Comparison of ENCODE assay signal across 18 cellular contexts in genomic region chr1:118317836-118318614, GRCh38.
DNase-seq lines count a peak whose midpoint lies in the region; ATAC-seq and TF ChIP-seq lines count a peak whose summit lies in the region.
"Had no signal": no experiment of that assay in that cellular context is flagged by ENCODE, and none has a peak within 500 bp of the region (broad histone marks: within the 10 kb centered on the region; RNA-seq: fewer than 3 reads in every experiment).

No MANE protein-coding gene starts in this region.

- CTCF ChIA-PET in HEK293T (lab: Yijun Ruan, JAX) = no interaction called here

- no peaks in the 10 kb centered on the region for H3K36me3 ChIP-seq in GM23338 (ENCODE audit: insufficient read depth)
- H3K36me3 ChIP-seq: ascending aorta, esophagus squamous epithelium, stomach, transverse colon had no signal

- H3K4me3 ChIP-seq in GM23338 = no peak overlapping the region
- H3K4me3 ChIP-seq: ascending aorta, esophagus squamous epithelium, psoas muscle, stomach, transverse colon had no signal

- ATAC-seq in GM23338 = peak; percentile 62
- ATAC-seq: activated naive CD4-positive, alpha-beta T cell treated with anti-CD3 and anti-CD28 coated beads, Interleukin-2, amount 50 U/mL, for 72 hours; effector memory CD8-positive, alpha-beta T cell had no signal

- peaks cover 5% of the 10 kb centered on the region; the same call in 2 of the 3 replicates for H3K9me3 Mint-ChIP-seq in GM23338

- no peaks in the 10 kb centered on the region for H3K27me3 ChIP-seq in GM23338 (ENCODE audit: insufficient read depth)
- H3K27me3 ChIP-seq: ascending aorta, esophagus squamous epithelium, stomach, transverse colon had no signal

- no peak overlapping the region for H3K4me2 ChIP-seq in GM23338

- H3K9me2 ChIP-seq in GM23338 (ENCODE audit: insufficient read depth) = no peaks in the 10 kb centered on the region

- POLR2A ChIA-PET in HEK293T (lab: Yijun Ruan, JAX) = no interaction called here

- H4K20me1 ChIP-seq in GM23338 (replicated peaks; ENCODE audit: insufficient read depth) = no peaks in the 10 kb centered on the region

- H3K36me3 Mint-ChIP-seq in GM23338 (ENCODE audit: low read depth) = no peaks in the 10 kb centered on the region
- H3K36me3 Mint-ChIP-seq: activated naive CD4-positive, alpha-beta T cell treated with anti-CD3 and anti-CD28 coated beads, Interleukin-2, amount 50 U/mL, for 72 hours had no signal

- no peak overlapping the region for H3K27ac ChIP-seq in GM23338 (ENCODE audit: low read depth)
- H3K27ac ChIP-seq: ascending aorta, esophagus squamous epithelium, psoas muscle, stomach, transverse colon had no signal

- H3K4me3 Mint-ChIP-seq in GM23338 = no peak overlapping the region
- H3K4me3 Mint-ChIP-seq: effector memory CD8-positive, alpha-beta T cell had no signal

- H3K4me1 ChIP-seq in GM23338 (ENCODE audit: insufficient read depth) = no peaks in the 10 kb centered on the region
- H3K4me1 ChIP-seq: ascending aorta, psoas muscle, stomach, transverse colon had no signal

- no peak overlapping the region for H2AFZ ChIP-seq in GM23338

- TF ChIP-seq CTCF in GM23338 (conservative IDR thresholded peaks at IDR 0.05; ENCODE audit: low read depth in 2 of 2) = 0 out of 4 replicates have a peak, but pooled peaks of 1 of the 2 experiments have one; percentile 21

- H3F3A ChIP-seq in GM23338 (replicated peaks; ENCODE audit: low read depth) = no peaks in the 10 kb centered on the region

- H3K27me3 Mint-ChIP-seq in GM23338 (ENCODE audit: insufficient read depth, low read depth, poor library complexity) = peaks cover 4% of the 10 kb centered on the region
- H3K27me3 Mint-ChIP-seq: effector memory CD8-positive, alpha-beta T cell had no signal

- H3K4me1 Mint-ChIP-seq in GM23338 = no peaks in the 10 kb centered on the region

- DNase-seq in COR-L47 (lab: John Stamatoyannopoulos, UW) (peak; percentile 20), GM23338 (ENCODE audit: low spot score) (peak; percentile 42), SK-N-DZ (ENCODE audit: low spot score) (peak; percentile 2), left kidney (ENCODE audit: low read depth, low spot score) (peak; percentile 32), dermis blood vessel endothelial cell (no peak), HEK293T (ENCODE audit: extremely low spot score) (no peak), NCI-H2081 (lab: John Stamatoyannopoulos, UW) (no peak)
- DNase-seq: activated CD4-positive, alpha-beta T cell treated with anti-CD3 and anti-CD28 coated beads for 1 hour; activated T-cell treated with anti-CD3 and anti-CD28 coated beads, Interleukin-2, amount 50 U/mL, for 48 hours; effector memory CD8-positive, alpha-beta T cell; esophagus squamous epithelium; NCI-H1417; NCI-H510A; psoas muscle; stomach; transverse colon had no signal

- H3K27ac Mint-ChIP-seq in GM23338 = no peak overlapping the region
- H3K27ac Mint-ChIP-seq: activated naive CD4-positive, alpha-beta T cell treated with anti-CD3 and anti-CD28 coated beads, Interleukin-2, amount 50 U/mL, for 72 hours; effector memory CD8-positive, alpha-beta T cell had no signal

- no peaks in the 10 kb centered on the region for H3K79me2 ChIP-seq in GM23338 (replicated peaks; ENCODE audit: insufficient read depth)

TF ChIP-seq in GM23338, 12 proteins besides CTCF, POLR2A, EP300 and RAD21:
- TF ChIP-seq ZNF114 (CRISPR knock-in tag; IDR thresholded peaks at IDR 0.05) = no peak
- TF ChIP-seq POLR2AphosphoS5 (IDR thresholded peaks at IDR 0.05; ENCODE audit: low read depth) = no peak
- TF ChIP-seq CREB1 (CRISPR knock-in tag; IDR thresholded peaks at IDR 0.05; ENCODE audit: low read depth) = no peak
- no peak for TF ChIP-seq ETS1 (IDR thresholded peaks at IDR 0.05)

TF ChIP-seq in HEK293T, 16 proteins besides CTCF, POLR2A, EP300 and RAD21:
- TF ChIP-seq TARDBP (IDR thresholded peaks at IDR 0.05) (no peak), FOXM1 (IDR thresholded peaks at IDR 0.05; ENCODE audit: borderline replicate concordance) (no peak)

Comparison
In these comparisons a context has a peak if more than half of its experiments do, and no peak if none do; other contexts are left out.
1. DNase-seq: peak in COR-L47 (single experiment), GM23338 (single experiment), SK-N-DZ (single experiment) and left kidney (single experiment); none in dermis blood vessel endothelial cell (single experiment), HEK293T (single experiment) and NCI-H2081 (0 of 2).